ENCODE assay signal across 23 cellular contexts in the genomic region with DNA sequence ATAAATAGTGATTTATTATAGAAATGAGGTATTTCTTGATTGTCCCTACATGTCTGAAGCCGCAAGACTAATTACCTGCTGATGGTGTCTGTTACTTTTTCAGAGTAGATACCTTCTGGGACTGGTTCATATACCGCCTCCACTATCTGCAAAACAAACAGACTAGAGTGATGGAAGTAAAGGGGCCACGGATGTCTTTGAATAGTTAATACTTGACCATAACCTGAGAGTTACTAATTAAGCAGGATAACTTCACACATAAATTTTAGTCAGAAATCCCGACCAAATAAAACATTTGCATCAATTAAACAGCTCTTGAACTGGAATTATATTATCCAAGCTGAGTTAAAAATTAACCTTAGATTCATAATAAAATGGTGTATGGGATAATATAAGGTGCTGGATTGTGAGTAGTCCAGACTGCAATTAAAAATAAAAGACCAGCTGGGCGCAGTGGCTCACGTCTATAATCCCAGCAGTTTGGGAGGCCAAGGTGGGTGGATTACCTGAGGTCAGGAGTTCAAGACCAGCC.
DNase-seq lines count a peak whose midpoint lies in the region; ATAC-seq and TF ChIP-seq lines count a peak whose summit lies in the region.
"Had no signal": no experiment of that assay in that cellular context is flagged by ENCODE, and none has a peak within 500 bp of the region (broad histone marks: within the 10 kb centered on the region; RNA-seq: fewer than 3 reads in every experiment).

No MANE protein-coding gene starts in this region.

- H3K27ac ChIP-seq in body of pancreas (no peak overlapping the region), lower lobe of right lung (no peak overlapping the region)
- H3K27ac ChIP-seq: HL-60, RWPE1 had no signal

- H3K36me3 ChIP-seq in body of pancreas (replicated peaks in 1 of 2; ENCODE audit: insufficient read depth in 1 of 2, low read depth in 2 of 2) (no peaks in the 10 kb centered on the region), lower lobe of right lung (no peaks in the 10 kb centered on the region)
- H3K36me3 ChIP-seq: HAP-1 had no signal

- DNase-seq in HT-29 (ENCODE audit: low spot score) (peak; percentile 77), body of pancreas (no peak), left colon (peak; percentile 32 to 40), renal cortical epithelial cell (ENCODE audit: low read depth) (peak; percentile 89), lower lobe of right lung (no peak), NCI-H226 (no peak)
- DNase-seq: ACHN; CD4-positive, CD25-positive, alpha-beta regulatory T cell; GDM1; GOT3; HFFc6; NCI-H1092; NCI-H1417 treated with DMSO at 0.1 percent for 48 hours; NCI-H1694 treated with DMSO at 0.1 percent for 48 hours; NCI-H2081 treated with DMSO at 0.1 percent for 48 hours; NCI-H446; NCI-H526; SHP77 had no signal

- H3K4me3 ChIP-seq in body of pancreas, result no peak overlapping the region
- no peak overlapping the region for H3K4me3 ChIP-seq in lower lobe of right lung
- H3K4me3 ChIP-seq: HAP-1 had no signal

- WGBS in body of pancreas, 2 donors, result 15 to 36% methylated on average over 6 of the region's 6 CpGs

- no peaks in the 10 kb centered on the region for H3K9me3 ChIP-seq in body of pancreas
- H3K9me3 ChIP-seq in lower lobe of right lung, result no peaks in the 10 kb centered on the region
- H3K9me3 ChIP-seq: HAP-1 had no signal

- intact Hi-C loops in body of pancreas (cut with DNase I) (no loop called here), left colon (cut with DNase I, micrococcal nuclease) (no loop called here), lower lobe of right lung (cut with DNase I) (no loop called here)

- H3K27me3 ChIP-seq in body of pancreas (no peaks in the 10 kb centered on the region), lower lobe of right lung (ENCODE audit: low read depth) (no peaks in the 10 kb centered on the region)

- ATAC-seq in body of pancreas, result peak; percentile 73
- ATAC-seq in left colon, result peak; percentile 92
- no peak for ATAC-seq in GM21515 (IDR thresholded peaks at IDR 0.05; ENCODE audit: unreplicated experiment)
- ATAC-seq in lower lobe of right lung, result no peak
- ATAC-seq in HG02885 (IDR thresholded peaks at IDR 0.05; ENCODE audit: poor library complexity, unreplicated experiment), result no peak

- TF ChIP-seq POLR2A in body of pancreas (IDR thresholded peaks at IDR 0.05), result no peak

- no peak for TF ChIP-seq CTCF in body of pancreas (IDR thresholded peaks at IDR 0.05)
- no peak for TF ChIP-seq CTCF in lower lobe of right lung (IDR thresholded peaks at IDR 0.05)

- H3K4me1 ChIP-seq in body of pancreas (no peaks in the 10 kb centered on the region), lower lobe of right lung (no peaks in the 10 kb centered on the region)
- H3K4me1 ChIP-seq: HAP-1 had no signal

Comparison
In these comparisons a context has a peak if more than half of its experiments do, and no peak if none do; other contexts are left out.
1. DNase-seq: peak in HT-29 (single experiment), left colon (2 of 2) and renal cortical epithelial cell (single experiment); none in body of pancreas (0 of 4), lower lobe of right lung (single experiment) and NCI-H226 (single experiment).
2. ATAC-seq: peak in body of pancreas (single experiment) and left colon (single experiment); none in GM21515 (single experiment), lower lobe of right lung (0 of 2) and HG02885 (single experiment).